26 cellular contexts compared by ENCODE assay signal in genomic region chr2:231421051-231421580, GRCh38. TPM values are rescaled to one million over a fixed set of nuclear protein-coding genes. Genes with fewer than 3 reads are reported as not detected.
"Had no signal": no experiment of that assay in that cellular context is flagged by ENCODE, and none has a peak within 500 bp of the region (broad histone marks: within the 10 kb centered on the region; RNA-seq: fewer than 3 reads in every experiment).

No MANE protein-coding gene starts in this region.

- H3K4me3 ChIP-seq: coronary artery, esophagus squamous epithelium, heart right ventricle, psoas muscle, skin epidermis, suprapubic skin, transverse colon, vagina had no signal

- H3K4me3 Mint-ChIP-seq: central memory CD8-positive, alpha-beta T cell; naive thymus-derived CD8-positive, alpha-beta T cell; neural crest cell; stimulated activated naive CD8-positive, alpha-beta T cell treated with anti-CD3 and anti-CD28 coated beads, Interleukin-15, amount 100 ng/mL, for 72 hours had no signal

- DNase-seq: dermis blood vessel endothelial cell; effector memory CD4-positive, alpha-beta T cell; erythroblast; esophagus squamous epithelium; foreskin melanocyte; glutamatergic neuron; heart right ventricle; hippocampal formation; islet precursor cell; mesendoderm; naive thymus-derived CD8-positive, alpha-beta T cell; psoas muscle; right cardiac atrium; stimulated activated CD4-positive, alpha-beta T cell treated with anti-CD3 and anti-CD28 coated beads, Interleukin-15, amount 100 ng/mL, for 24 hours; stimulated activated CD4-positive, alpha-beta T cell treated with anti-CD3 and anti-CD28 coated beads, Interleukin-2, amount 100 ng/mL, for 48 hours; stimulated activated naive CD4-positive, alpha-beta T cell; stimulated activated naive CD8-positive, alpha-beta T cell treated with anti-CD3 and anti-CD28 coated beads, Interleukin-15, amount 100 ng/mL, for 72 hours; transverse colon had no signal

- H3K9me3 Mint-ChIP-seq: central memory CD8-positive, alpha-beta T cell; naive thymus-derived CD8-positive, alpha-beta T cell; neural crest cell; stimulated activated naive CD8-positive, alpha-beta T cell treated with anti-CD3 and anti-CD28 coated beads, Interleukin-15, amount 100 ng/mL, for 72 hours had no signal

- H3K9me3 ChIP-seq: esophagus squamous epithelium, heart right ventricle, psoas muscle, suprapubic skin, transverse colon, vagina had no signal

- H3K36me3 ChIP-seq: esophagus squamous epithelium, heart right ventricle, suprapubic skin, transverse colon, vagina had no signal

- H3K36me3 Mint-ChIP-seq: naive thymus-derived CD8-positive, alpha-beta T cell had no signal

- H3K4me1 ChIP-seq: esophagus squamous epithelium, heart right ventricle, psoas muscle, suprapubic skin, transverse colon, vagina had no signal

- H3K27me3 ChIP-seq: transverse colon, vagina had no signal

- H3K27ac Mint-ChIP-seq: stimulated activated naive CD8-positive, alpha-beta T cell treated with anti-CD3 and anti-CD28 coated beads, Interleukin-15, amount 100 ng/mL, for 72 hours had no signal

- H3K4me1 Mint-ChIP-seq: central memory CD8-positive, alpha-beta T cell; neural crest cell had no signal

- ATAC-seq: heart right ventricle; left lobe of liver; naive thymus-derived CD8-positive, alpha-beta T cell; psoas muscle; right cardiac atrium; stimulated activated naive CD8-positive, alpha-beta T cell treated with anti-CD3 and anti-CD28 coated beads, Interleukin-15, amount 100 ng/mL, for 72 hours had no signal

- H3K27ac ChIP-seq: coronary artery, esophagus squamous epithelium, heart right ventricle, psoas muscle, skin epidermis, suprapubic skin, transverse colon, vagina had no signal

- H3K27me3 Mint-ChIP-seq: stimulated activated naive CD8-positive, alpha-beta T cell treated with anti-CD3 and anti-CD28 coated beads, Interleukin-15, amount 100 ng/mL, for 72 hours had no signal

RNA-seq across cellular contexts. Expression of gene B3GNT7, which starts 25.6 kb away (rescaled TPM):
- total RNA-seq: myocyte had no signal
